In the genomic region with DNA sequence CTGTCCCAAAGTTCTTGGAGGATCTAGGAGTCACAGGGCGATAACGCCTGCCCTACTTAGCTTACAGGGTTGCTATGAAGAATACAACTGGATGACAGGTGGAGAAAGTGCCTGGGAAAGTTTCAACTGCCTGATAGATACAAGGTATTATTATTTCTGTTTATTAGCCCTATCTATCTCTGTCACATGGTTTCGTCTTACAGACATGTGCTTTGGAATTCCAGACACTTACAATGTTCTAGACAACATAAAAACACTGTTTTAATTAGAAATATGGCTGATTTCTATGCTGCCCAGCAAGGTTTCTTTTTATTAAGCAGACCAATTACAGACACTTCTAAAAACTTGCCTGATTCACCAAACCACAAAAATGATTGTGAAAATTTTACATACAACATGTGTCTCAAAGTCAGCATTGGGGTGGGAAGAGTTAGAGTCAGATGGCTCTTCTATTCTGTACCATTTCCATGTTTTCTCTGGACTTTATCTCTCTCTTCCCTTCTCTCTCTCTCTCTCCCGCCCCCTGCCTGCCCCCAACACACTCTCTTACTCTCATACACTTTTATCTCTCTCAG, we compare ENCODE assay signal across 23 cellular contexts. TPM values are rescaled to one million over a fixed set of nuclear protein-coding genes. Genes with fewer than 3 reads are reported as not detected.
DNase-seq lines count a peak whose midpoint lies in the region; ATAC-seq and TF ChIP-seq lines count a peak whose summit lies in the region.
"Had no signal": no experiment of that assay in that cellular context is flagged by ENCODE, and none has a peak within 500 bp of the region (broad histone marks: within the 10 kb centered on the region; RNA-seq: fewer than 3 reads in every experiment).

No MANE protein-coding gene starts in this region.

- no peaks in the 10 kb centered on the region for H3K9me3 Mint-ChIP-seq in activated naive CD4-positive, alpha-beta T cell treated with anti-CD3 and anti-CD28 coated beads, Interleukin-2, amount 50 U/mL, for 72 hours
- H3K9me3 Mint-ChIP-seq in WTC11: peaks cover 8% of the 10 kb centered on the region
- H3K9me3 Mint-ChIP-seq in effector memory CD8-positive, alpha-beta T cell: no peaks in the 10 kb centered on the region
- H3K9me3 Mint-ChIP-seq in stimulated activated memory B cell treated with anti-CD40 and anti-IgM and Interleukin-4, amounts not matched to agents 10 μg/mL and 1 μg/mL and 100 μg/mL, for 72 hours: peaks cover 3% of the 10 kb centered on the region
- H3K9me3 Mint-ChIP-seq: CD8-positive, alpha-beta memory T cell; neural progenitor cell had no signal

- WGBS in body of pancreas, 2 donors: 91 to 94% methylated on average over 4 of the region's 4 CpGs

- DNase-seq in activated naive CD4-positive, alpha-beta T cell treated with anti-CD3 and anti-CD28 coated beads, Interleukin-2, amount 50 U/mL, for 72 hours (ENCODE audit: low spot score in 2 of 2): no peak
- no peak for DNase-seq in activated naive CD4-positive, alpha-beta T cell (lab: John Stamatoyannopoulos, UW)
- DNase-seq in WTC11 (ENCODE audit: low spot score) (no peak), NCI-H446 treated with DMSO at 0.1 percent for 48 hours (lab: John Stamatoyannopoulos, UW) (no peak), body of pancreas (no peak)
- no peak for DNase-seq in effector memory CD8-positive, alpha-beta T cell
- DNase-seq: lower lobe of right lung; MG63; mucosa of descending colon; NCI-H2081 treated with DMSO at 0.1 percent for 48 hours; NCI-H345; right cardiac atrium; stimulated activated CD4-positive, alpha-beta T cell treated with anti-CD3 and anti-CD28 coated beads, Interleukin-4, amount 100 ng/mL, for 4 hours had no signal

- H3K27ac Mint-ChIP-seq in activated naive CD4-positive, alpha-beta T cell treated with anti-CD3 and anti-CD28 coated beads, Interleukin-2, amount 50 U/mL, for 72 hours: peak overlapping the region; percentile 64 to 90
- peak overlapping the region; percentile 48; the same call in 1 of the 2 replicates for H3K27ac Mint-ChIP-seq in WTC11
- peak overlapping the region; percentile 12 to 25 for H3K27ac Mint-ChIP-seq in effector memory CD8-positive, alpha-beta T cell
- H3K27ac Mint-ChIP-seq in stimulated activated memory B cell treated with anti-CD40 and anti-IgM and Interleukin-4, amounts not matched to agents 10 μg/mL and 1 μg/mL and 100 μg/mL, for 72 hours: peak overlapping the region; percentile 69
- H3K27ac Mint-ChIP-seq: neural progenitor cell had no signal

- no peaks in the 10 kb centered on the region for H3K4me1 Mint-ChIP-seq in WTC11
- peaks cover 5 to 10% of the 10 kb centered on the region in 2 donors for H3K4me1 Mint-ChIP-seq in effector memory CD8-positive, alpha-beta T cell (ENCODE audit: low read depth in 2 of 2)
- H3K4me1 Mint-ChIP-seq in stimulated activated memory B cell treated with anti-CD40 and anti-IgM and Interleukin-4, amounts not matched to agents 10 μg/mL and 1 μg/mL and 100 μg/mL, for 72 hours: peaks cover 26% of the 10 kb centered on the region

- no peak for TF ChIP-seq POLR2A in body of pancreas (IDR thresholded peaks at IDR 0.05)

- H3K36me3 Mint-ChIP-seq in activated naive CD4-positive, alpha-beta T cell treated with anti-CD3 and anti-CD28 coated beads, Interleukin-2, amount 50 U/mL, for 72 hours: peaks cover 31 to 48% of the 10 kb centered on the region in 2 donors
- H3K36me3 Mint-ChIP-seq in WTC11: no peaks in the 10 kb centered on the region
- H3K36me3 Mint-ChIP-seq in effector memory CD8-positive, alpha-beta T cell (ENCODE audit: insufficient read depth): peaks cover 6% of the 10 kb centered on the region
- peaks cover 41% of the 10 kb centered on the region for H3K36me3 Mint-ChIP-seq in stimulated activated memory B cell treated with anti-CD40 and anti-IgM and Interleukin-4, amounts not matched to agents 10 μg/mL and 1 μg/mL and 100 μg/mL, for 72 hours

- H3K9me3 ChIP-seq in body of pancreas: no peaks in the 10 kb centered on the region
- H3K9me3 ChIP-seq: lower lobe of right lung, MG63, mucosa of descending colon had no signal

- CTCF ChIA-PET in WTC11 (lab: Charles Lee): interaction anchor here (1.0 to 6.3 kb wide), 3 partner anchors 234 to 546 kb away, joined by 3 to 124 read pairs (median 4); no protein-coding TSS in a partner anchor

- no peak overlapping the region for H3K27ac ChIP-seq in body of pancreas
- H3K27ac ChIP-seq: lower lobe of right lung, neural progenitor cell, RWPE1, SK-N-MC had no signal

- H3K4me3 Mint-ChIP-seq in WTC11: no peak overlapping the region
- H3K4me3 Mint-ChIP-seq in effector memory CD8-positive, alpha-beta T cell: no peak overlapping the region
- H3K4me3 Mint-ChIP-seq in stimulated activated memory B cell treated with anti-CD40 and anti-IgM and Interleukin-4, amounts not matched to agents 10 μg/mL and 1 μg/mL and 100 μg/mL, for 72 hours: no peak overlapping the region
- H3K4me3 Mint-ChIP-seq: CD8-positive, alpha-beta memory T cell; neural progenitor cell had no signal

- peaks cover 25% of the 10 kb centered on the region for H3K4me1 ChIP-seq in body of pancreas

- intact Hi-C loops in body of pancreas (cut with DNase I): no loop called here

- POLR2A ChIA-PET in WTC11 (lab: Charles Lee): no interaction called here

- no peaks in the 10 kb centered on the region for H3K27me3 ChIP-seq in body of pancreas
- H3K27me3 ChIP-seq: MG63, neural progenitor cell had no signal

- no peak for ATAC-seq in activated naive CD4-positive, alpha-beta T cell treated with anti-CD3 and anti-CD28 coated beads, Interleukin-2, amount 50 U/mL, for 72 hours
- ATAC-seq in WTC11: no peak
- no peak for ATAC-seq in effector memory CD8-positive, alpha-beta T cell (replicated peaks)
- no peak for ATAC-seq in stimulated activated memory B cell treated with anti-CD40 and anti-IgM and Interleukin-4, amounts not matched to agents 10 μg/mL and 1 μg/mL and 100 μg/mL, for 72 hours
- ATAC-seq in body of pancreas: no peak
- ATAC-seq in HG02852 (IDR thresholded peaks at IDR 0.05; ENCODE audit: unreplicated experiment): no peak
- ATAC-seq: lower lobe of right lung, mucosa of descending colon, right cardiac atrium had no signal

- no peak overlapping the region for H3K4me3 ChIP-seq in body of pancreas
- H3K4me3 ChIP-seq: lower lobe of right lung, MG63, mucosa of descending colon, neural progenitor cell, SK-N-MC had no signal

- no peaks in the 10 kb centered on the region for H3K27me3 Mint-ChIP-seq in WTC11 (ENCODE audit: low read depth)
- H3K27me3 Mint-ChIP-seq in effector memory CD8-positive, alpha-beta T cell: no peaks in the 10 kb centered on the region
- no peaks in the 10 kb centered on the region for H3K27me3 Mint-ChIP-seq in stimulated activated memory B cell treated with anti-CD40 and anti-IgM and Interleukin-4, amounts not matched to agents 10 μg/mL and 1 μg/mL and 100 μg/mL, for 72 hours
- H3K27me3 Mint-ChIP-seq: CD8-positive, alpha-beta memory T cell had no signal

- H3K36me3 ChIP-seq in body of pancreas (replicated peaks in 1 of 2; ENCODE audit: insufficient read depth in 1 of 2, low read depth in 2 of 2): no peaks in the 10 kb centered on the region
- H3K36me3 ChIP-seq: lower lobe of right lung, MG63, neural progenitor cell had no signal

- TF ChIP-seq CTCF in WTC11 (IDR thresholded peaks at IDR 0.05) (no peak), body of pancreas (IDR thresholded peaks at IDR 0.05) (no peak)

TF ChIP-seq in WTC11, 78 proteins besides CTCF, POLR2A, EP300 and RAD21:
- TF ChIP-seq NR1H2 (CRISPR knock-in tag; IDR thresholded peaks at IDR 0.05) (no peak), ZNF671 (CRISPR knock-in tag; IDR thresholded peaks at IDR 0.05) (no peak), ZNF396 (CRISPR knock-in tag; IDR thresholded peaks at IDR 0.05; ENCODE audit: borderline replicate concordance) (no peak), ESRRA (CRISPR knock-in tag; IDR thresholded peaks at IDR 0.05; ENCODE audit: borderline replicate concordance) (no peak), NFYB (CRISPR knock-in tag; conservative IDR thresholded peaks at IDR 0.05; ENCODE audit: low read depth) (no peak), RELA (CRISPR knock-in tag; IDR thresholded peaks at IDR 0.05; ENCODE audit: borderline replicate concordance) (no peak)
- TF ChIP-seq, protein P1, sequence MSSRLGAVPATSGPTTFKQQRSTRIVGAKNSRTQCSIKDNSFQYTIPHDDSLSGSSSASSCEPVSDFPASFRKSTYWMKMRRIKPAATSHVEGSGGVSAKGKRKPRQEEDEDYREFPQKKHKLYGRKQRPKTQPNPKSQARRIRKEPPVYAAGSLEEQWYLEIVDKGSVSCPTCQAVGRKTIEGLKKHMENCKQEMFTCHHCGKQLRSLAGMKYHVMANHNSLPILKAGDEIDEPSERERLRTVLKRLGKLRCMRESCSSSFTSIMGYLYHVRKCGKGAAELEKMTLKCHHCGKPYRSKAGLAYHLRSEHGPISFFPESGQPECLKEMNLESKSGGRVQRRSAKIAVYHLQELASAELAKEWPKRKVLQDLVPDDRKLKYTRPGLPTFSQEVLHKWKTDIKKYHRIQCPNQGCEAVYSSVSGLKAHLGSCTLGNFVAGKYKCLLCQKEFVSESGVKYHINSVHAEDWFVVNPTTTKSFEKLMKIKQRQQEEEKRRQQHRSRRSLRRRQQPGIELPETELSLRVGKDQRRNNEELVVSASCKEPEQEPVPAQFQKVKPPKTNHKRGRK (CRISPR knock-in tag; IDR thresholded peaks at IDR 0.05; ENCODE audit: borderline replicate concordance): no peak
- TF ChIP-seq, protein P2, sequence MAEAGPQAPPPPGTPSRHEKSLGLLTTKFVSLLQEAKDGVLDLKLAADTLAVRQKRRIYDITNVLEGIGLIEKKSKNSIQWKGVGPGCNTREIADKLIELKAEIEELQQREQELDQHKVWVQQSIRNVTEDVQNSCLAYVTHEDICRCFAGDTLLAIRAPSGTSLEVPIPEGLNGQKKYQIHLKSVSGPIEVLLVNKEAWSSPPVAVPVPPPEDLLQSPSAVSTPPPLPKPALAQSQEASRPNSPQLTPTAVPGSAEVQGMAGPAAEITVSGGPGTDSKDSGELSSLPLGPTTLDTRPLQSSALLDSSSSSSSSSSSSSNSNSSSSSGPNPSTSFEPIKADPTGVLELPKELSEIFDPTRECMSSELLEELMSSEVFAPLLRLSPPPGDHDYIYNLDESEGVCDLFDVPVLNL (CRISPR knock-in tag; IDR thresholded peaks at IDR 0.05; ENCODE audit: borderline replicate concordance, low read depth): no peak
- TF ChIP-seq, protein P3, sequence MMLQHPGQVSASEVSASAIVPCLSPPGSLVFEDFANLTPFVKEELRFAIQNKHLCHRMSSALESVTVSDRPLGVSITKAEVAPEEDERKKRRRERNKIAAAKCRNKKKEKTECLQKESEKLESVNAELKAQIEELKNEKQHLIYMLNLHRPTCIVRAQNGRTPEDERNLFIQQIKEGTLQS (CRISPR knock-in tag; conservative IDR thresholded peaks at IDR 0.05): no peak
TF ChIP-seq in WTC11: peak in this region for 0.

RNA-seq across cellular contexts. Expression of a gene that starts 50.0 kb away (rescaled TPM):
- total RNA-seq in activated naive CD4-positive, alpha-beta T cell treated with anti-CD3 and anti-CD28 coated beads, Interleukin-2, amount 50 U/mL, for 72 hours: not detected
- not detected in 3 replicates for total RNA-seq in WTC11 (2021)
- total RNA-seq in body of pancreas: not detected
- total RNA-seq: cardiac septum; CD8-positive, alpha-beta memory T cell; dermis blood vessel endothelial cell; G401; kidney epithelial cell; lower lobe of right lung; mucosa of descending colon; right cardiac atrium had no signal

Comparison
In these comparisons a context has a peak if more than half of its experiments do, and no peak if none do; other contexts are left out.
1. H3K27ac Mint-ChIP-seq: peak in every context shown above with its lines; median percentile 77 in activated naive CD4-positive, alpha-beta T cell treated with anti-CD3 and anti-CD28 coated beads, Interleukin-2, amount 50 U/mL, for 72 hours; 69 in stimulated activated memory B cell treated with anti-CD40 and anti-IgM and Interleukin-4, amounts not matched to agents 10 μg/mL and 1 μg/mL and 100 μg/mL, for 72 hours; 48 in WTC11; 18 in effector memory CD8-positive, alpha-beta T cell.